Comparison of ENCODE assay signal across 8 cellular contexts in genomic region chr21:17613242-17613676, GRCh38. TPM values are rescaled to one million over a fixed set of nuclear protein-coding genes. Genes with fewer than 3 reads are reported as not detected.
DNase-seq lines count a peak whose midpoint lies in the region; ATAC-seq and TF ChIP-seq lines count a peak whose summit lies in the region.

No MANE protein-coding gene starts in this region.

- no peak for TF ChIP-seq RAD21 in HCT116 (IDR thresholded peaks at IDR 0.05; ENCODE audit: low read depth)

- peaks cover 41% of the 10 kb centered on the region for H3K79me2 ChIP-seq in HCT116 (ENCODE audit: insufficient read depth, low read length)

- no TSS peak for BruUV-seq in HCT116 (replicated peaks; lab: Mats Ljungman, UMichigan)

- in situ Hi-C loops in Caki2 (cut with HindIII; ENCODE audit: low pct_unique_long_range_greater_than_20kb, low sequenced_read_pairs): no loop called here

- POLR2A ChIA-PET in HCT116 (lab: Charles Lee): interaction anchor here (1.7 kb wide), 1 partner anchor 11 kb away, joined by 3 read pairs; no protein-coding TSS in a partner anchor

- H3K4me2 ChIP-seq in HCT116 (ENCODE audit: low read length): peak overlapping the region; percentile 90

- H3K4me1 ChIP-seq in HCT116 (ENCODE audit: control insufficient read depth in 1 of 2, insufficient read depth in 2 of 2, low read length in 2 of 2): peaks cover 13 to 16% of the 10 kb centered on the region in 2 experiments
- peaks cover 0 to 8% of the 10 kb centered on the region in 2 donors for H3K4me1 ChIP-seq in esophagus (ENCODE audit: control insufficient read depth in 2 of 2, insufficient read depth in 2 of 2, low read length in 1 of 2)

- 31 to 35% methylated on average over 16 of the region's 16 CpGs for WGBS in esophagus, 2 donors

- H3K9me3 ChIP-seq in HCT116 (ENCODE audit: control insufficient read depth in 1 of 2, insufficient read depth in 1 of 2, low read depth in 1 of 2, low read length in 2 of 2) (no peaks in the 10 kb centered on the region), esophagus (ENCODE audit: control insufficient read depth in 2 of 2, insufficient read depth in 1 of 2, low read depth in 1 of 2, low read length in 1 of 2) (no peaks in the 10 kb centered on the region)

- TF ChIP-seq CTCF in HCT116 (IDR thresholded peaks at IDR 0.05 in 2 of 3, conservative IDR thresholded peaks at IDR 0.05 in 1 of 3; ENCODE audit: borderline replicate concordance in 1 of 3, insufficient read depth in 1 of 3, low read depth in 2 of 3, low read length in 2 of 3): no peak
- TF ChIP-seq CTCF in WI38 (IDR thresholded peaks at IDR 0.05; ENCODE audit: low read depth, low read length): no peak

- no peaks in the 10 kb centered on the region for H4K20me1 ChIP-seq in HCT116 (ENCODE audit: insufficient read depth)

- peak overlapping the region; percentile 80; the same call in 1 of the 2 replicates for H3K27ac ChIP-seq in HCT116 (ENCODE audit: low read depth, low read length)
- H3K27ac ChIP-seq in esophagus (ENCODE audit: low read depth in 2 of 2, low read length in 1 of 2): peak overlapping the region; percentile 75 to 96

- RAD21 ChIA-PET in HCT116 (lab: Charles Lee; ENCODE audit: low non-redundant PET in 1 of 2, low total read pairs in 2 of 2, uncharacterized antibody in 2 of 2, unreplicated experiment in 2 of 2): no interaction called here

- no peaks in the 10 kb centered on the region for H3K9me2 ChIP-seq in HCT116 (ENCODE audit: insufficient read depth)

- H3K4me3 ChIP-seq in HCT116 (replicated peaks in 1 of 2; ENCODE audit: low read depth in 1 of 2, low read length in 2 of 2) (peak overlapping the region; percentile 16 to 95; a peak in 3 of 4 replicates), WI38 (ENCODE audit: low read depth, low read length) (peak overlapping the region; percentile 93), esophagus (ENCODE audit: low read depth in 1 of 2, low read length in 2 of 2) (peak overlapping the region; percentile 76 to 84)

- CTCF ChIA-PET in HCT116 (lab: Charles Lee): no interaction called here

- ATAC-seq in HCT116: no peak; the same call in 1 of the 2 replicates
- no peak for ATAC-seq in HG03457 (IDR thresholded peaks at IDR 0.05; ENCODE audit: unreplicated experiment)

- DNase-seq in Caki2 (ENCODE audit: low read depth) (peak; percentile 19), HCT116 (ENCODE audit: low read depth, low spot score) (no peak), myocyte (ENCODE audit: low read depth) (peak; percentile 22), retina (no peak), amniotic stem cell (lab: John Stamatoyannopoulos, UW) (no peak)

- intact Hi-C loops in HCT116 (cut with micrococcal nuclease): loop anchor here (5.0 to 10.0 kb wide), 2 partner anchors 101 to 202 kb away; partner anchors contain the start of genes C21orf91 and CXADR

- TF ChIP-seq POLR2A in HCT116 (IDR thresholded peaks at IDR 0.05; ENCODE audit: borderline replicate concordance, extremely low read depth, insufficient read depth, insufficient read length): no peak

- peak overlapping the region; percentile 92; the same call in 1 of the 2 replicates for H3K9ac ChIP-seq in HCT116 (ENCODE audit: low read length)

- peak overlapping the region; percentile 30 for H2AFZ ChIP-seq in HCT116 (ENCODE audit: low read depth, low read length, poor library complexity, severe bottlenecking)

- no peaks in the 10 kb centered on the region for H3K27me3 ChIP-seq in HCT116 (ENCODE audit: insufficient read depth, low read length)
- no peaks in the 10 kb centered on the region for H3K27me3 ChIP-seq in esophagus (ENCODE audit: control insufficient read depth in 1 of 2, insufficient read depth in 2 of 2, low read length in 2 of 2)

- H3K36me3 ChIP-seq in HCT116 (ENCODE audit: control insufficient read depth in 1 of 2, insufficient read depth in 2 of 2, low read length in 2 of 2) (peaks cover 4 to 8% of the 10 kb centered on the region in 2 experiments; a peak in 1 of 4 replicates), esophagus (ENCODE audit: control insufficient read depth in 2 of 2, insufficient read depth in 2 of 2, low read length in 1 of 2) (peaks cover 0 to 3% of the 10 kb centered on the region in 2 donors)

TF ChIP-seq in HCT116, 20 proteins besides CTCF, POLR2A, EP300 and RAD21:
- no peak for TF ChIP-seq EZH2 (IDR thresholded peaks at IDR 0.05)
- TF ChIP-seq CBX3 (IDR thresholded peaks at IDR 0.05; ENCODE audit: low read depth): no peak
- TF ChIP-seq POLR2AphosphoS5 (IDR thresholded peaks at IDR 0.05; ENCODE audit: low read depth, low read length): no peak
- TF ChIP-seq SP1 (IDR thresholded peaks at IDR 0.05; ENCODE audit: low read depth): no peak
- TF ChIP-seq MAX (IDR thresholded peaks at IDR 0.05): no peak
- no peak for TF ChIP-seq YY1 (IDR thresholded peaks at IDR 0.05; ENCODE audit: extremely low read depth, insufficient replicate concordance, low read depth, low read length)
- no peak for TF ChIP-seq EZH2phosphoT487 (IDR thresholded peaks at IDR 0.05; ENCODE audit: borderline replicate concordance)
- no peak for TF ChIP-seq SRF (IDR thresholded peaks at IDR 0.05; ENCODE audit: low read depth)
- TF ChIP-seq JUND (IDR thresholded peaks at IDR 0.05): no peak
- no peak for TF ChIP-seq ATF3 (IDR thresholded peaks at IDR 0.05)
- no peak for TF ChIP-seq ZNF274 (IDR thresholded peaks at IDR 0.05; ENCODE audit: low read depth, low read length)
- no peak for TF ChIP-seq ZBTB33 (IDR thresholded peaks at IDR 0.05; ENCODE audit: extremely low read depth, insufficient replicate concordance, low read length)
- TF ChIP-seq SIN3A (IDR thresholded peaks at IDR 0.05; ENCODE audit: low read depth): no peak; the same call in 1 of the 2 replicates

RNA-seq across cellular contexts. Expression of gene BTG3, which starts 0.6 kb away (rescaled TPM):
- 50.6 and 120 TPM in 2 replicates for total RNA-seq in Caki2 (2014; rRNA removed; shearing (Covaris generic); ENCODE audit: low replicate concordance)
- total RNA-seq in HCT116 (2021; ENCODE audit: unreplicated experiment) (67.1 TPM), myocyte (20.0 and 32.3 TPM in 2 replicates)
- polyA plus RNA-seq in HCT116 (2012): 33.7 and 40.9 TPM in 2 replicates
- 10 to 100 TPM; 26.4 to 35.4 TPM for polyA plus RNA-seq in esophagus
- 12.1 TPM for polyA plus RNA-seq in myocyte (2012)

Comparison
In these comparisons a context has a peak if more than half of its experiments do, and no peak if none do; other contexts are left out.
1. DNase-seq: peak in Caki2 (single experiment) and myocyte (single experiment); none in HCT116 (single experiment), retina (single experiment) and amniotic stem cell (single experiment).
2. Peak in every context shown above with its lines, with median percentiles within 50 percentile points of each other: H3K4me3 ChIP-seq.